ENCODE assay signal across 26 cellular contexts in genomic region chr4:55668449-55668848, GRCh38. TPM values are rescaled to one million over a fixed set of nuclear protein-coding genes. Genes with fewer than 3 reads are reported as not detected.
A peak's percentile ranks its signal among the peaks of the same experiment; 100 is the strongest.
DNase-seq lines count a peak whose midpoint lies in the region; ATAC-seq, FAIRE-seq and TF ChIP-seq lines count a peak whose summit lies in the region.
"Had no signal": no experiment of that assay in that cellular context is flagged by ENCODE, and none has a peak within 500 bp of the region (broad histone marks: within the 10 kb centered on the region; RNA-seq: fewer than 3 reads in every experiment).

No MANE protein-coding gene starts in this region.

- H2BK5ac ChIP-seq in H1 (ENCODE audit: low read depth, low read length): no peak overlapping the region

- TF ChIP-seq RAD21 in H1 (IDR thresholded peaks at IDR 0.05 in 1 of 2, conservative IDR thresholded peaks at IDR 0.05 in 1 of 2; ENCODE audit: low read depth in 2 of 2, low read length in 2 of 2): no peak

- TF ChIP-seq CTCF in WTC11 (IDR thresholded peaks at IDR 0.05) (no peak), H1 (IDR thresholded peaks at IDR 0.05; ENCODE audit: control extremely low read depth in 1 of 3, insufficient read depth in 1 of 3, low read depth in 1 of 3, low read length in 3 of 3) (no peak), neural crest cell (conservative IDR thresholded peaks at IDR 0.05) (no peak)

- H3K27me3 Mint-ChIP-seq in WTC11 (ENCODE audit: low read depth): no peaks in the 10 kb centered on the region
- no peaks in the 10 kb centered on the region for H3K27me3 Mint-ChIP-seq in neural crest cell (ENCODE audit: low read depth)
- H3K27me3 Mint-ChIP-seq in activated CD4-positive, alpha-beta T cell treated with anti-CD3 and anti-CD28 coated beads, Interleukin-2, amount 10 ng/mL, durations not matched to agents 24 days and 14 days: peaks cover 2% of the 10 kb centered on the region

- peaks cover 0 to 2% (median 0%) of the 10 kb centered on the region in 4 experiments; a peak in 1 of 7 replicates for H3K4me1 ChIP-seq in H1 (replicated peaks in 1 of 4; ENCODE audit: control insufficient read depth in 3 of 4, insufficient read depth in 4 of 4, low read length in 3 of 4)
- H3K4me1 ChIP-seq: BE2C, BLaER1 had no signal

- no peaks in the 10 kb centered on the region; a peak in 1 of 8 replicates for H3K36me3 ChIP-seq in H1 (ENCODE audit: control insufficient read depth in 2 of 4, insufficient read depth in 4 of 4, low read length in 3 of 4)
- H3K36me3 ChIP-seq: BE2C, BLaER1 had no signal

- H3K4me3 Mint-ChIP-seq in WTC11 (no peak overlapping the region), neural crest cell (no peak overlapping the region)
- no peak overlapping the region for H3K4me3 Mint-ChIP-seq in activated CD4-positive, alpha-beta T cell treated with anti-CD3 and anti-CD28 coated beads, Interleukin-2, amount 10 ng/mL, durations not matched to agents 24 days and 14 days
- H3K4me3 Mint-ChIP-seq: CD4-positive, alpha-beta T cell; CD8-positive, alpha-beta T cell had no signal

- WGBS in H1 (ENCODE audit: extremely low coverage in 1 of 2, insufficient coverage in 1 of 2, insufficient read length in 1 of 2, insufficient replicate concordance in 2 of 2, low coverage in 1 of 2, low lambda C conversion rate in 2 of 2, missing lambda C conversion rate in 1 of 2), 2 experiments: 81% methylated on average over 6 of the region's 6 CpGs; no CpG with 5 or more reads in 1 of the 2 experiments

- H2BK120ac ChIP-seq in H1 (replicated peaks; ENCODE audit: low read depth, low read length): no peak overlapping the region

- no peaks in the 10 kb centered on the region for H4K20me1 ChIP-seq in H1 (replicated peaks in 1 of 2; ENCODE audit: control insufficient read depth in 1 of 2, insufficient read depth in 2 of 2, low read length in 2 of 2)
- H4K20me1 ChIP-seq: BLaER1 had no signal

- no peak overlapping the region for H3K4me3 ChIP-seq in H1 (ENCODE audit: extremely low read depth in 1 of 4, insufficient read depth in 2 of 4, low read depth in 3 of 4, low read length in 4 of 4)
- H3K4me3 ChIP-seq: BLaER1 had no signal

- H3K79me2 ChIP-seq in H1 (ENCODE audit: control insufficient read depth in 1 of 2, insufficient read depth in 2 of 2, low read length in 2 of 2): no peaks in the 10 kb centered on the region

- H3K23ac ChIP-seq in H1 (ENCODE audit: insufficient read length): no peak overlapping the region

- H2BK15ac ChIP-seq in H1 (ENCODE audit: low read length): no peak overlapping the region

- H3K4ac ChIP-seq in H1 (replicated peaks; ENCODE audit: insufficient read length, low read depth, low read length): no peak overlapping the region

- H3K23me2 ChIP-seq in H1 (ENCODE audit: low read depth, low read length): no peaks in the 10 kb centered on the region

- no peaks in the 10 kb centered on the region for H3K9me3 ChIP-seq in H1 (ENCODE audit: insufficient read depth in 2 of 2, low read depth in 1 of 2, low read length in 1 of 2)
- H3K9me3 ChIP-seq: BE2C, BLaER1 had no signal

- CTCF ChIA-PET in WTC11 (lab: Charles Lee) (no interaction called here), H1 (lab: Charles Lee; ENCODE audit: partially characterized antibody) (interaction anchor here (0.5 kb wide), 1 partner anchor 219 kb away, joined by 4 read pairs; no protein-coding TSS in a partner anchor)

- H3K9me3 Mint-ChIP-seq in WTC11 (peaks cover 18% of the 10 kb centered on the region), neural crest cell (peaks cover 2% of the 10 kb centered on the region)
- no peaks in the 10 kb centered on the region for H3K9me3 Mint-ChIP-seq in activated CD4-positive, alpha-beta T cell treated with anti-CD3 and anti-CD28 coated beads, Interleukin-2, amount 10 ng/mL, durations not matched to agents 24 days and 14 days
- H3K9me3 Mint-ChIP-seq: CD4-positive, alpha-beta T cell had no signal

- intact Hi-C loops in activated CD4-positive, alpha-beta T cell treated with anti-CD3 and anti-CD28 coated beads, Interleukin-2, amount 10 ng/mL, durations not matched to agents 24 days and 14 days (cut with micrococcal nuclease): no loop called here

- H4K8ac ChIP-seq in H1 (ENCODE audit: extremely low read depth, insufficient read depth, low read length): no peak overlapping the region

- H3K27ac ChIP-seq in H1 (ENCODE audit: low read depth, low read length): no peak overlapping the region
- H3K27ac ChIP-seq: BLaER1 had no signal

- no peak for TF ChIP-seq EP300 in H1 (IDR thresholded peaks at IDR 0.05; ENCODE audit: borderline replicate concordance in 1 of 2, low read depth in 2 of 2, low read length in 2 of 2)

- no peak overlapping the region for H2BK20ac ChIP-seq in H1 (ENCODE audit: low read length)

- no peak overlapping the region for H3K14ac ChIP-seq in H1 (ENCODE audit: insufficient read length)

- H3K18ac ChIP-seq in H1 (ENCODE audit: extremely low read depth, low read length): no peak overlapping the region

- no peak overlapping the region for H2AK5ac ChIP-seq in H1 (ENCODE audit: low read depth, low read length)

- peak; percentile 71 for ATAC-seq in WTC11
- ATAC-seq: CD8-positive, alpha-beta T cell had no signal

- H3K4me1 Mint-ChIP-seq in WTC11 (peaks cover 33% of the 10 kb centered on the region), neural crest cell (no peaks in the 10 kb centered on the region)
- H3K4me1 Mint-ChIP-seq in activated CD4-positive, alpha-beta T cell treated with anti-CD3 and anti-CD28 coated beads, Interleukin-2, amount 10 ng/mL, durations not matched to agents 24 days and 14 days: no peaks in the 10 kb centered on the region

- H3K36me3 Mint-ChIP-seq in WTC11 (no peaks in the 10 kb centered on the region), neural crest cell (ENCODE audit: low read depth) (no peaks in the 10 kb centered on the region)
- H3K36me3 Mint-ChIP-seq in activated CD4-positive, alpha-beta T cell treated with anti-CD3 and anti-CD28 coated beads, Interleukin-2, amount 10 ng/mL, durations not matched to agents 24 days and 14 days (ENCODE audit: low read depth): no peaks in the 10 kb centered on the region
- H3K36me3 Mint-ChIP-seq: CD8-positive, alpha-beta T cell had no signal

- H3K79me1 ChIP-seq in H1 (ENCODE audit: low read depth, low read length): no peaks in the 10 kb centered on the region

- no peak overlapping the region for H4K5ac ChIP-seq in H1 (ENCODE audit: insufficient read length, low read depth, low read length)

- no peak for DNase-seq in WTC11 (ENCODE audit: low spot score)
- DNase-seq in H1 (ENCODE audit: low read depth in 1 of 2, low spot score in 2 of 2): no peak
- DNase-seq in neural crest cell (ENCODE audit: low read depth, low spot score): no peak
- no peak for DNase-seq in activated CD4-positive, alpha-beta T cell treated with anti-CD3 and anti-CD28 coated beads, Interleukin-2, amount 10 ng/mL, durations not matched to agents 24 days and 14 days
- DNase-seq in NOMO-1 (lab: John Stamatoyannopoulos, UW; ENCODE audit: unreplicated experiment in 2 of 2): no peak
- no peak for DNase-seq in EL
- DNase-seq in activated effector memory CD4-positive, alpha-beta T cell treated with anti-CD3 and anti-CD28 coated beads, Interleukin-2, amount 50 U/mL, for 16 hours: no peak
- DNase-seq: 8988T; ACHN; BE2C; C1 segment of cervical spinal cord; CD4-positive, alpha-beta T cell; CD8-positive, alpha-beta T cell; COR-L47; DMS 273 treated with DMSO at 0.1 percent for 48 hours; DMS153; DMS53; DMS79; DND-41; GF-D8 had no signal

- H3K4me2 ChIP-seq in H1 (ENCODE audit: insufficient read depth in 1 of 2, low read depth in 2 of 2, low read length in 2 of 2): no peak overlapping the region
- H3K4me2 ChIP-seq: BLaER1 had no signal

- H3K27me3 ChIP-seq in H1 (replicated peaks in 1 of 4; ENCODE audit: control insufficient read depth in 3 of 4, extremely low read depth in 1 of 4, insufficient read depth in 3 of 4, low read length in 3 of 4): no peaks in the 10 kb centered on the region
- H3K27me3 ChIP-seq: BLaER1 had no signal

- POLR2A ChIA-PET in WTC11 (lab: Charles Lee) (no interaction called here), H1 (lab: Charles Lee; ENCODE audit: partially characterized antibody) (no interaction called here)

- H2BK12ac ChIP-seq in H1 (ENCODE audit: low read depth, low read length): no peak overlapping the region

- H3K27ac Mint-ChIP-seq in WTC11: no peak overlapping the region
- peak overlapping the region; percentile 64 for H3K27ac Mint-ChIP-seq in neural crest cell (ENCODE audit: unreplicated experiment)
- H3K27ac Mint-ChIP-seq in activated CD4-positive, alpha-beta T cell treated with anti-CD3 and anti-CD28 coated beads, Interleukin-2, amount 10 ng/mL, durations not matched to agents 24 days and 14 days: no peak overlapping the region
- H3K27ac Mint-ChIP-seq: CD4-positive, alpha-beta T cell; CD8-positive, alpha-beta T cell had no signal

- FAIRE-seq in H1 (lab: Jason Lieb, UNC): no peak
- FAIRE-seq: G401.6, GM12891, GM19239 had no signal

- H4K91ac ChIP-seq in H1 (replicated peaks; ENCODE audit: insufficient read length, low read length): no peak overlapping the region

- TF ChIP-seq POLR2A in H1 (IDR thresholded peaks at IDR 0.05; ENCODE audit: control extremely low read depth in 1 of 2, low read depth in 2 of 2, low read length in 2 of 2): no peak

- no peak overlapping the region for H3K56ac ChIP-seq in H1 (replicated peaks; ENCODE audit: insufficient read length, low read depth, low read length)

- no peak overlapping the region for H2AFZ ChIP-seq in H1 (ENCODE audit: low read length)

- H3K9ac ChIP-seq in H1 (replicated peaks in 1 of 4; ENCODE audit: extremely low read depth in 1 of 4, low read depth in 3 of 4, low read length in 3 of 4): no peak overlapping the region
- H3K9ac ChIP-seq: BLaER1 had no signal

TF ChIP-seq in H1, 55 proteins besides CTCF, POLR2A, EP300 and RAD21 (continues in another document):
- peak; percentile 49; the same call in 1 of the 2 replicates for TF ChIP-seq E2F6 (IDR thresholded peaks at IDR 0.05)

RNA-seq across cellular contexts. Expression of gene NMU, which starts 32.4 kb away (rescaled TPM):
- total RNA-seq in WTC11 (2021): 42.2 to 43.7 TPM (median 43.5 TPM) in 3 replicates
- total RNA-seq in H1 (2021; fragmentation: NEBNext Ultra II Directional; extraction: Animal tissue kit (Norgen Biotek cat#: 25700)): 30.5 and 31.8 TPM in 2 replicates
- polyA plus RNA-seq in H1 (2011; rRNA removed): 40.9 and 50.4 TPM in 2 replicates
- 44.8 TPM for polyA plus RNA-seq in H1 (2011; cell fraction: cytosol; rRNA removed)
- 12.8 TPM for polyA plus RNA-seq in H1 (2011; cell fraction: nucleus; rRNA removed)
- 33.5 to 41.0 TPM (median 34.4 TPM) in 4 replicates for polyA plus RNA-seq in H1 (2012, experiment 1 of 2)
- 35.0 TPM for polyA plus RNA-seq in H1 (2012, experiment 2 of 2)
- 36.3 TPM for polyA plus RNA-seq in H1 (2013, experiment 1 of 2)
- polyA plus RNA-seq in H1 (2013, experiment 2 of 2): 44.5 TPM
- 6.1 and 8.9 TPM in 2 replicates for polyA minus RNA-seq in H1 (2011; rRNA and poly(A)+ RNA removed)
- 11.4 TPM for polyA minus RNA-seq in H1 (2011; cell fraction: cytosol; rRNA and poly(A)+ RNA removed)
- polyA minus RNA-seq in H1 (2011; cell fraction: nucleus; rRNA and poly(A)+ RNA removed): 9.8 TPM
- 10.3 and 12.8 TPM in 2 replicates for total RNA-seq in neural crest cell
- not detected in 2 replicates for total RNA-seq in activated CD4-positive, alpha-beta T cell treated with anti-CD3 and anti-CD28 coated beads, Interleukin-2, amount 10 ng/mL, durations not matched to agents 24 days and 14 days
- total RNA-seq: A673; CD4-positive, alpha-beta T cell; CD8-positive, alpha-beta T cell had no signal
- polyA plus RNA-seq: AG04450 had no signal

Comparison
In these comparisons a context has a peak if more than half of its experiments do, and no peak if none do; other contexts are left out.
1. Of the 9 proteins assayed by ChIP-seq in both WTC11 and H1: peak only in WTC11: none; only in H1: MAX; in both: none; in neither: 8.